Comparison of ENCODE assay signal across 16 cellular contexts in the genomic region with DNA sequence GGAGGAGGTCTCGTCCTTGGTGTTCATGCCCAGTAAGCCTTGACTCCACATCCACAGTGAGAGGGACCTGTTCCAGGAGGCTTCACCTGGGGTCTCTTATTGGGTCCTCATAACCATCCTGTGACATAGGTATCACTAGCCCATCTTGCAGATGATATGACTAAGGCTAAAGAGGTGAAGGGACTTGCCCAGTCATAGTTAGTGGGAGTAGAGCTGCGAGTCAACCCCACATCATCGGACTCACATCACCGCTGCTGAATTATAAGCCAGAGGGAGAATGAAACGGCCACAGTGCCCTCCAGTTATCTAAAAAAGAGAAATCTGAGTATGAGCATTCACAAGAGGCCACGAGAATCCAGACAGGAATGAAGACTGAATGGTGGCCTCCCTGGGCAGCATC.
"Had no signal": no experiment of that assay in that cellular context is flagged by ENCODE, and none has a peak within 500 bp of the region (broad histone marks: within the 10 kb centered on the region; RNA-seq: fewer than 3 reads in every experiment).

No MANE protein-coding gene starts in this region.

- H3K27me3 ChIP-seq: cardiac muscle cell, esophagus squamous epithelium, pancreas had no signal

- H3K9me3 ChIP-seq: esophagus squamous epithelium, pancreas, thoracic aorta had no signal

- DNase-seq: activated CD4-positive, alpha-beta T cell treated with anti-CD3 and anti-CD28 coated beads, Interleukin-2, amount 50 U/mL, for 1 hour; activated naive CD8-positive, alpha-beta T cell treated with anti-CD3 and anti-CD28 coated beads, Interleukin-2, amount 50 U/mL, for 24 hours; activated T-cell treated with anti-CD3 and anti-CD28 coated beads, Interleukin-2, amount 50 U/mL, for 1 hour; esophagus squamous epithelium; foreskin melanocyte; head of caudate nucleus; mesenchymal stem cell; pancreas; stimulated activated CD4-positive, alpha-beta T cell treated with anti-CD3 and anti-CD28 coated beads, Interleukin-2, amount 100 ng/mL, for 48 hours; T-helper 1 cell; WERI-Rb-1 had no signal

- H3K4me1 ChIP-seq: esophagus squamous epithelium, pancreas had no signal

- ATAC-seq: activated naive CD8-positive, alpha-beta T cell treated with anti-CD3 and anti-CD28 coated beads, Interleukin-2, amount 50 U/mL, for 24 hours; left lobe of liver; pancreas had no signal

- H3K36me3 ChIP-seq: cardiac muscle cell, pancreas, thoracic aorta, WERI-Rb-1 had no signal

- H3K4me3 ChIP-seq: cardiac muscle cell, esophagus squamous epithelium, pancreas, thoracic aorta had no signal

- H3K27ac ChIP-seq: cardiac muscle cell, esophagus squamous epithelium, pancreas, thoracic aorta, WERI-Rb-1 had no signal

- FAIRE-seq: astrocyte, colon, pancreas had no signal
